18 cellular contexts compared by ENCODE assay signal in genomic region chr14:65032319-65032718, GRCh38. TPM values are rescaled to one million over a fixed set of nuclear protein-coding genes. Genes with fewer than 3 reads are reported as not detected.
DNase-seq lines count a peak whose midpoint lies in the region; ATAC-seq, FAIRE-seq and TF ChIP-seq lines count a peak whose summit lies in the region.
"Had no signal": no experiment of that assay in that cellular context is flagged by ENCODE, and none has a peak within 500 bp of the region (broad histone marks: within the 10 kb centered on the region; RNA-seq: fewer than 3 reads in every experiment).

No MANE protein-coding gene starts in this region.

- H3K36me3 ChIP-seq in pancreas (peaks cover 0 to 5% (median 5%) of the 10 kb centered on the region in 3 donors), neural progenitor cell (no peaks in the 10 kb centered on the region)

- no peaks in the 10 kb centered on the region for H3K9me3 Mint-ChIP-seq in neural progenitor cell
- no peaks in the 10 kb centered on the region for H3K9me3 Mint-ChIP-seq in activated CD4-positive, alpha-beta memory T cell treated with anti-CD3 and anti-CD28 coated beads for 36 hours
- H3K9me3 Mint-ChIP-seq in T-cell: no peaks in the 10 kb centered on the region

- no peak overlapping the region for H3K4me3 ChIP-seq in pancreas
- H3K4me3 ChIP-seq in neural progenitor cell: no peak overlapping the region

- no peak overlapping the region for H2AFZ ChIP-seq in neural progenitor cell (replicated peaks)

- H3K36me3 Mint-ChIP-seq in neural progenitor cell (peaks cover 27% of the 10 kb centered on the region), T-cell (peaks cover 50% of the 10 kb centered on the region)
- H3K36me3 Mint-ChIP-seq in activated CD4-positive, alpha-beta memory T cell treated with anti-CD3 and anti-CD28 coated beads for 36 hours: peaks cover 16% of the 10 kb centered on the region

- H3K27ac Mint-ChIP-seq in neural progenitor cell (no peak overlapping the region), T-cell (no peak overlapping the region)
- no peak overlapping the region for H3K27ac Mint-ChIP-seq in activated CD4-positive, alpha-beta memory T cell treated with anti-CD3 and anti-CD28 coated beads for 36 hours

- no peak overlapping the region for H3K4me3 Mint-ChIP-seq in neural progenitor cell
- H3K4me3 Mint-ChIP-seq in activated CD4-positive, alpha-beta memory T cell treated with anti-CD3 and anti-CD28 coated beads for 36 hours: no peak overlapping the region
- H3K4me3 Mint-ChIP-seq in T-cell: no peak overlapping the region

- no peak overlapping the region for H3K4me2 ChIP-seq in neural progenitor cell

- no peaks in the 10 kb centered on the region for H3K27me3 ChIP-seq in pancreas
- H3K27me3 ChIP-seq in neural progenitor cell: no peaks in the 10 kb centered on the region

- ATAC-seq in left cardiac atrium: peak; percentile 82 to 83
- peak; percentile 23 to 77 (median 50) for ATAC-seq in pancreas
- ATAC-seq in HG03378 (IDR thresholded peaks at IDR 0.05; ENCODE audit: unreplicated experiment): no peak
- ATAC-seq in T-cell (replicated peaks in 1 of 4): no peak

- H3K9me3 ChIP-seq in pancreas (no peaks in the 10 kb centered on the region), neural progenitor cell (ENCODE audit: low read depth) (no peaks in the 10 kb centered on the region)

- 75 to 76% methylated on average over 11 of the region's 11 CpGs for WGBS in pancreas, 2 donors

- POLR2A ChIA-PET in activated CD4-positive, alpha-beta memory T cell treated with anti-CD3 and anti-CD28 coated beads for 36 hours (lab: Charles Lee): no interaction called here
- POLR2A ChIA-PET in T-cell (lab: Charles Lee): interaction anchor here in 1 of 2 donors (0.5 kb wide), 1 partner anchor 67 kb away, joined by 3 read pairs; no protein-coding TSS in a partner anchor

- peak overlapping the region; percentile 23 for H3K27ac ChIP-seq in C4-2B
- H3K27ac ChIP-seq in VCaP: peak overlapping the region; percentile 42
- no peak overlapping the region for H3K27ac ChIP-seq in pancreas
- H3K27ac ChIP-seq in neural progenitor cell: no peak overlapping the region

- H4K20me1 ChIP-seq in neural progenitor cell (ENCODE audit: low read depth): no peaks in the 10 kb centered on the region

- peaks cover 2% of the 10 kb centered on the region for H3K27me3 Mint-ChIP-seq in neural progenitor cell (ENCODE audit: insufficient read depth, low read depth)
- no peaks in the 10 kb centered on the region for H3K27me3 Mint-ChIP-seq in activated CD4-positive, alpha-beta memory T cell treated with anti-CD3 and anti-CD28 coated beads for 36 hours
- no peaks in the 10 kb centered on the region for H3K27me3 Mint-ChIP-seq in T-cell

- intact Hi-C loops in left cardiac atrium (cut with DNase I) (no loop called here), pancreas (cut with DNase I) (no loop called here)
- intact Hi-C loops in activated CD4-positive, alpha-beta memory T cell treated with anti-CD3 and anti-CD28 coated beads for 36 hours (cut with micrococcal nuclease): no loop called here

- DNase-seq in left cardiac atrium (peak; percentile 62), pancreas (peak in 2 of 6 donors; percentile 13 to 21), neural progenitor cell (ENCODE audit: low spot score) (no peak), T-cell (no peak)
- DNase-seq in activated CD4-positive, alpha-beta memory T cell treated with anti-CD3 and anti-CD28 coated beads for 36 hours: no peak
- DNase-seq: H7; IMR-90; Kasumi-1; NCI-H1436; NCI-H226; NCI-H526 treated with DMSO at 0.1 percent for 48 hours; NK-92 treated with Interleukin-12 subunit alpha and Interleukin-12 subunit beta, amount 100 ng/mL, for 24 hours; OCI-M1; RPMI8226 had no signal

- CTCF ChIA-PET in activated CD4-positive, alpha-beta memory T cell treated with anti-CD3 and anti-CD28 coated beads for 36 hours (lab: Charles Lee): no interaction called here
- CTCF ChIA-PET in T-cell (lab: Charles Lee): no interaction called here

- FAIRE-seq in pancreas (lab: Jason Lieb, UNC): no peak
- FAIRE-seq: A204.1 had no signal

- no peak for TF ChIP-seq CTCF in C4-2B (conservative IDR thresholded peaks at IDR 0.05)
- TF ChIP-seq CTCF in VCaP (conservative IDR thresholded peaks at IDR 0.05): no peak
- TF ChIP-seq CTCF in pancreas (IDR thresholded peaks at IDR 0.05): no peak
- no peak for TF ChIP-seq CTCF in neural progenitor cell (IDR thresholded peaks at IDR 0.05)

- H3F3A ChIP-seq in neural progenitor cell (ENCODE audit: low read depth): no peaks in the 10 kb centered on the region

- H3K4me1 ChIP-seq in pancreas (no peaks in the 10 kb centered on the region), neural progenitor cell (no peaks in the 10 kb centered on the region)

- no peaks in the 10 kb centered on the region for H3K79me2 ChIP-seq in neural progenitor cell (ENCODE audit: low read depth)

- H3K9ac ChIP-seq in neural progenitor cell: no peak overlapping the region

- H3K4me1 Mint-ChIP-seq in neural progenitor cell: peaks cover 7% of the 10 kb centered on the region
- H3K4me1 Mint-ChIP-seq in activated CD4-positive, alpha-beta memory T cell treated with anti-CD3 and anti-CD28 coated beads for 36 hours (ENCODE audit: low read depth): no peaks in the 10 kb centered on the region
- peaks cover 0 to 5% (median 0%) of the 10 kb centered on the region in 3 donors for H3K4me1 Mint-ChIP-seq in T-cell

RNA-seq across cellular contexts. Expression of gene FNTB, which starts 45.6 kb away (rescaled TPM):
- total RNA-seq in left cardiac atrium: 10 to 100 TPM; 13.1 to 15.9 TPM
- 1 to 10 TPM; 4.9 to 9.5 (median 6.7) TPM for total RNA-seq in pancreas
- 1 to 10 TPM; 4.6 to 7.7 TPM for polyA plus RNA-seq in pancreas
- 8.0 and 20.8 TPM in 2 replicates for total RNA-seq in neural progenitor cell (ENCODE audit: low replicate concordance)
- 10 to 100 TPM in 1 of 2 experiments, 1 to 10 TPM in 1; 8.8 to 12.3 TPM for total RNA-seq in activated CD4-positive, alpha-beta memory T cell treated with anti-CD3 and anti-CD28 coated beads for 36 hours
- 10 to 100 TPM in 3 of 5 donors, 1 to 10 TPM in 2; 9.6 to 14.2 (median 10.4) TPM for total RNA-seq in T-cell

Comparison
In these comparisons a context has a peak if more than half of its experiments do, and no peak if none do; other contexts are left out.
1. H3K27ac ChIP-seq: peak in C4-2B (single experiment) and VCaP (single experiment); none in pancreas (0 of 4) and neural progenitor cell (single experiment).
2. ATAC-seq: peak in left cardiac atrium (2 of 2) and pancreas (4 of 4); none in HG03378 (single experiment) and T-cell (0 of 4).